In genomic region chr9:123269316-123269715, GRCh38 we compare ENCODE assay signal across 8 cellular contexts. TPM values are rescaled to one million over a fixed set of nuclear protein-coding genes. Genes with fewer than 3 reads are reported as not detected.
DNase-seq lines count a peak whose midpoint lies in the region; ATAC-seq lines count a peak whose summit lies in the region.

No MANE protein-coding gene starts in this region.

- H3K9me3 ChIP-seq in iPS-18c (ENCODE audit: control insufficient read depth, insufficient read depth, low read length) = peaks cover 3% of the 10 kb centered on the region
- no peaks in the 10 kb centered on the region for H3K9me3 ChIP-seq in stomach smooth muscle (ENCODE audit: control insufficient read depth in 2 of 2, low read length in 2 of 2)

- no peak overlapping the region for H3K27ac Mint-ChIP-seq in T-helper 2 cell treated with Interferon-gamma antibody and Interleukin-4, amounts not matched to agents 5 μg/mL and 100 μg/mL, for 36 hours
- no peak overlapping the region for H3K27ac Mint-ChIP-seq in activated CD4-positive, alpha-beta memory T cell treated with anti-CD3 and anti-CD28 coated beads for 36 hours

- DNase-seq in T-helper 2 cell treated with Interferon-gamma antibody and Interleukin-4, amounts not matched to agents 5 μg/mL and 100 μg/mL, for 36 hours (ENCODE audit: low spot score) = no peak
- no peak for DNase-seq in T-helper 2 cell
- no peak for DNase-seq in activated CD4-positive, alpha-beta memory T cell treated with anti-CD3 and anti-CD28 coated beads for 36 hours
- no peak for DNase-seq in HK-2 (ENCODE audit: unreplicated experiment)
- DNase-seq in effector CD8-positive, alpha-beta T cell (lab: John Stamatoyannopoulos, UW) = no peak

- H3K4me3 Mint-ChIP-seq in T-helper 2 cell treated with Interferon-gamma antibody and Interleukin-4, amounts not matched to agents 5 μg/mL and 100 μg/mL, for 36 hours = peak overlapping the region; percentile 77
- H3K4me3 Mint-ChIP-seq in activated CD4-positive, alpha-beta memory T cell treated with anti-CD3 and anti-CD28 coated beads for 36 hours = peak overlapping the region; percentile 61

- H3K36me3 ChIP-seq in stomach smooth muscle (ENCODE audit: control insufficient read depth in 2 of 2, insufficient read depth in 2 of 2, low read length in 2 of 2) = no peaks in the 10 kb centered on the region

- peaks cover 21% of the 10 kb centered on the region for H3K4me1 Mint-ChIP-seq in T-helper 2 cell treated with Interferon-gamma antibody and Interleukin-4, amounts not matched to agents 5 μg/mL and 100 μg/mL, for 36 hours (ENCODE audit: low read depth)
- H3K4me1 Mint-ChIP-seq in activated CD4-positive, alpha-beta memory T cell treated with anti-CD3 and anti-CD28 coated beads for 36 hours (ENCODE audit: low read depth) = peaks cover 18% of the 10 kb centered on the region

- H3K9ac ChIP-seq in stomach smooth muscle (ENCODE audit: low read length in 2 of 2) = peak overlapping the region in 1 of 2 donors; percentile 73

- intact Hi-C loops in activated CD4-positive, alpha-beta memory T cell treated with anti-CD3 and anti-CD28 coated beads for 36 hours (cut with micrococcal nuclease) = loop anchor here (2.0 kb wide), 2 partner anchors 35 to 53 kb away; no protein-coding TSS in a partner anchor

- H3K36me3 Mint-ChIP-seq in T-helper 2 cell treated with Interferon-gamma antibody and Interleukin-4, amounts not matched to agents 5 μg/mL and 100 μg/mL, for 36 hours (ENCODE audit: low read depth) = no peaks in the 10 kb centered on the region
- no peaks in the 10 kb centered on the region for H3K36me3 Mint-ChIP-seq in activated CD4-positive, alpha-beta memory T cell treated with anti-CD3 and anti-CD28 coated beads for 36 hours

- peaks cover 17% of the 10 kb centered on the region for H3K27me3 Mint-ChIP-seq in T-helper 2 cell treated with Interferon-gamma antibody and Interleukin-4, amounts not matched to agents 5 μg/mL and 100 μg/mL, for 36 hours (ENCODE audit: low read depth)
- H3K27me3 Mint-ChIP-seq in activated CD4-positive, alpha-beta memory T cell treated with anti-CD3 and anti-CD28 coated beads for 36 hours = no peaks in the 10 kb centered on the region

- CTCF ChIA-PET in activated CD4-positive, alpha-beta memory T cell treated with anti-CD3 and anti-CD28 coated beads for 36 hours (lab: Charles Lee) = interaction anchor here (0.6 to 1.6 kb wide), 6 partner anchors 8 to 85 kb away, joined by 3 to 4 read pairs (median 4); no protein-coding TSS in a partner anchor

- H3K27ac ChIP-seq in stomach smooth muscle (ENCODE audit: low read length) = peak overlapping the region; percentile 24

- POLR2A ChIA-PET in activated CD4-positive, alpha-beta memory T cell treated with anti-CD3 and anti-CD28 coated beads for 36 hours (lab: Charles Lee) = interaction anchor here (0.6 to 1.1 kb wide), 3 partner anchors 54 to 365 kb away, joined by 3 to 4 read pairs (median 3); no protein-coding TSS in a partner anchor

- peaks cover 14% of the 10 kb centered on the region for H3K4me1 ChIP-seq in stomach smooth muscle (ENCODE audit: control insufficient read depth, insufficient read depth, low read length)

- no peaks in the 10 kb centered on the region for H3K27me3 ChIP-seq in stomach smooth muscle (ENCODE audit: control insufficient read depth in 1 of 2, insufficient read depth in 2 of 2, low read length in 2 of 2)

- H3K4me3 ChIP-seq in iPS-18c (ENCODE audit: insufficient read depth, low read depth, low read length) = peak overlapping the region; percentile 79
- H3K4me3 ChIP-seq in stomach smooth muscle (ENCODE audit: low read length in 2 of 2) = peak overlapping the region; percentile 86 to 89

- no peak for ATAC-seq in GM18909 (IDR thresholded peaks at IDR 0.05; ENCODE audit: poor library complexity, unreplicated experiment)

- H3K9me3 Mint-ChIP-seq in T-helper 2 cell treated with Interferon-gamma antibody and Interleukin-4, amounts not matched to agents 5 μg/mL and 100 μg/mL, for 36 hours = no peaks in the 10 kb centered on the region
- no peaks in the 10 kb centered on the region for H3K9me3 Mint-ChIP-seq in activated CD4-positive, alpha-beta memory T cell treated with anti-CD3 and anti-CD28 coated beads for 36 hours

RNA-seq across cellular contexts. Expression of gene STRBP, which starts 0.9 kb away (rescaled TPM):
- total RNA-seq in activated CD4-positive, alpha-beta memory T cell treated with anti-CD3 and anti-CD28 coated beads for 36 hours = 10 to 100 TPM; 27.5 to 29.1 TPM
